Comparison of ENCODE assay signal across 21 cellular contexts in the genomic region with DNA sequence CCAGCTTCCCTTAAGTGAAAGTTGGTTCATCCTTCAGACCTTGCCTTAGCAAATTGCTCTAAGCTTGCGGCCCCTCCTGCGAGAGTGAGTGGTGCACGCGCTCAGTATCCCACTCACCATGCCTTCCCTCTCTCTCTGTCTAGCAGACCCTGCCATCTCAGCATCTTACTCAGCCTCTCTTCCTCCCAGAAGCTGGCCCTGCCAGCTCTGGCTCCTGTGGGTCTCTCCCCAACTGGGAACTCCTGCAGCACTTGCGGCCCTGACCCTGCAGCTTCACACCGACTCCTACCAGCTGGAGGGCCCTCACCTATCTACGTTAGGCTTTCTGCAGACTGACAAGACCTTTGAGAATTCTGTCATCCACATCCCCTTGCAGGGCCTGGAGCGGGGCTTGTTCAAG.
"Had no signal": no experiment of that assay in that cellular context is flagged by ENCODE, and none has a peak within 500 bp of the region (broad histone marks: within the 10 kb centered on the region; RNA-seq: fewer than 3 reads in every experiment).

No MANE protein-coding gene starts in this region.

- H3K4me1 ChIP-seq: adrenal gland, Peyer's patch, SJSA1 had no signal

- H3K27me3 Mint-ChIP-seq: activated T-helper 17 cell treated with anti-CD3 and anti-CD28 coated beads, Interleukin-2, amount 50 U/mL, for 72 hours had no signal

- H3K9me3 Mint-ChIP-seq: activated naive CD8-positive, alpha-beta T cell treated with anti-CD3 and anti-CD28 coated beads, Interleukin-2, amount 10 ng/mL, durations not matched to agents 7 days and 5 days; activated T-helper 17 cell treated with anti-CD3 and anti-CD28 coated beads, Interleukin-2, amount 50 U/mL, for 72 hours had no signal

- H3K27ac Mint-ChIP-seq: activated CD8-positive, alpha-beta memory T cell treated with anti-CD3 and anti-CD28 coated beads, Interleukin-2, amount 10 ng/mL, durations not matched to agents 7 days and 5 days; activated CD8-positive, alpha-beta T cell treated with anti-CD3 and anti-CD28 coated beads, Interleukin-2, amount 10 ng/mL, durations not matched to agents 7 days and 5 days; activated naive CD8-positive, alpha-beta T cell treated with anti-CD3 and anti-CD28 coated beads, Interleukin-2, amount 10 ng/mL, durations not matched to agents 7 days and 5 days; activated T-helper 17 cell treated with anti-CD3 and anti-CD28 coated beads, Interleukin-2, amount 50 U/mL, for 72 hours had no signal

- DNase-seq: activated CD4-positive, alpha-beta T cell treated with anti-CD3 and anti-CD28 coated beads for 4 hours; activated CD8-positive, alpha-beta memory T cell treated with anti-CD3 and anti-CD28 coated beads, Interleukin-2, amount 10 ng/mL, durations not matched to agents 7 days and 5 days; activated CD8-positive, alpha-beta T cell treated with anti-CD3 and anti-CD28 coated beads, Interleukin-2, amount 10 ng/mL, durations not matched to agents 7 days and 5 days; activated gamma-delta T cell; activated naive CD4-positive, alpha-beta T cell treated with anti-CD3 and anti-CD28 coated beads, Interleukin-2, amount 10 ng/mL, durations not matched to agents 7 days and 5 days; activated naive CD8-positive, alpha-beta T cell treated with anti-CD3 and anti-CD28 coated beads, Interleukin-2, amount 10 ng/mL, durations not matched to agents 7 days and 5 days; anterior cingulate cortex; IMR-90; Kasumi-1; KBM-7; NCI-H1048; NCI-H146; NCI-H2029; NCI-H510A treated with DMSO at 0.1 percent for 48 hours; Peyer's patch; Right ventricle myocardium superior had no signal

- H3K4me3 Mint-ChIP-seq: activated CD8-positive, alpha-beta memory T cell treated with anti-CD3 and anti-CD28 coated beads, Interleukin-2, amount 10 ng/mL, durations not matched to agents 7 days and 5 days; activated CD8-positive, alpha-beta T cell treated with anti-CD3 and anti-CD28 coated beads, Interleukin-2, amount 10 ng/mL, durations not matched to agents 7 days and 5 days; activated naive CD4-positive, alpha-beta T cell treated with anti-CD3 and anti-CD28 coated beads, Interleukin-2, amount 10 ng/mL, durations not matched to agents 7 days and 5 days; activated naive CD8-positive, alpha-beta T cell treated with anti-CD3 and anti-CD28 coated beads, Interleukin-2, amount 10 ng/mL, durations not matched to agents 7 days and 5 days; activated T-helper 17 cell treated with anti-CD3 and anti-CD28 coated beads, Interleukin-2, amount 50 U/mL, for 72 hours; T-helper 1 cell treated with Interleukin-12 subunit alpha and Interleukin-12 subunit beta and Interleukin-4 antibody, amounts not matched to agents 30 μg/mL and 1 μg/mL, for 36 hours had no signal

- H3K4me3 ChIP-seq: adrenal gland, Peyer's patch, SJSA1 had no signal

- H3K9me3 ChIP-seq: adrenal gland, Peyer's patch, SJSA1 had no signal

- H3K36me3 Mint-ChIP-seq: activated CD8-positive, alpha-beta memory T cell treated with anti-CD3 and anti-CD28 coated beads, Interleukin-2, amount 10 ng/mL, durations not matched to agents 7 days and 5 days; activated naive CD4-positive, alpha-beta T cell treated with anti-CD3 and anti-CD28 coated beads, Interleukin-2, amount 10 ng/mL, durations not matched to agents 7 days and 5 days; activated naive CD8-positive, alpha-beta T cell treated with anti-CD3 and anti-CD28 coated beads, Interleukin-2, amount 10 ng/mL, durations not matched to agents 7 days and 5 days had no signal

- H3K36me3 ChIP-seq: adrenal gland, Peyer's patch, SJSA1 had no signal

- H3K4me1 Mint-ChIP-seq: activated CD8-positive, alpha-beta memory T cell treated with anti-CD3 and anti-CD28 coated beads, Interleukin-2, amount 10 ng/mL, durations not matched to agents 7 days and 5 days; activated naive CD4-positive, alpha-beta T cell treated with anti-CD3 and anti-CD28 coated beads, Interleukin-2, amount 10 ng/mL, durations not matched to agents 7 days and 5 days; activated naive CD8-positive, alpha-beta T cell treated with anti-CD3 and anti-CD28 coated beads, Interleukin-2, amount 10 ng/mL, durations not matched to agents 7 days and 5 days; activated T-helper 17 cell treated with anti-CD3 and anti-CD28 coated beads, Interleukin-2, amount 50 U/mL, for 72 hours had no signal

- H3K27me3 ChIP-seq: adrenal gland, Peyer's patch, SJSA1 had no signal

- ATAC-seq: activated CD4-positive, CD25-positive, alpha-beta regulatory T cell treated with anti-CD3 and anti-CD28 coated beads, Interleukin-2, amount 50 U/mL, for 24 hours; activated CD8-positive, alpha-beta memory T cell treated with anti-CD3 and anti-CD28 coated beads, Interleukin-2, amount 10 ng/mL, durations not matched to agents 7 days and 5 days; activated CD8-positive, alpha-beta T cell treated with anti-CD3 and anti-CD28 coated beads, Interleukin-2, amount 10 ng/mL, durations not matched to agents 7 days and 5 days; activated T-helper 17 cell treated with anti-CD3 and anti-CD28 coated beads, Interleukin-2, amount 50 U/mL, for 72 hours had no signal
